ENCODE assay signal across 15 cellular contexts in the genomic region with DNA sequence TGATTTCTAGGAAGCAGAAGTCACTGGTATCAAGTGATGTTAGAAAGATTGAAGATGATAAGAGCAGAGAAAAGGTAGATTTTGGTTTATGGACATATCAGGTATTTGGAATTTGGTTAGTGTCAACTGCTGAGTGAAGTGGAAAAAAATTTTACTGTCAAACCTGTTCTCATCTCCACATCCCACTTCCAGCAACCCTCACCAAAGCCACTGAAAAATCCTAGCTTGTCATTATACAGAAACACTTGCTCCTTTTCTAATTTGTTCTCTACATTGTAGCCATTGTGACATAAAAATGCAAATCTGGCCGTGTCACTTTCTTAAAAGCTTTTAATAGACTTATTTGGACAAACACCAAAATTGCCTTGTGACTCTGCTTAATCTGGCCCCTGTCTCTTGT. TPM values are rescaled to one million over a fixed set of nuclear protein-coding genes. Genes with fewer than 3 reads are reported as not detected.
DNase-seq lines count a peak whose midpoint lies in the region; ATAC-seq and TF ChIP-seq lines count a peak whose summit lies in the region.
"Had no signal": no experiment of that assay in that cellular context is flagged by ENCODE, and none has a peak within 500 bp of the region (broad histone marks: within the 10 kb centered on the region; RNA-seq: fewer than 3 reads in every experiment).

No MANE protein-coding gene starts in this region.

- intact Hi-C loops in Right ventricle myocardium superior (cut with DNase I) = no loop called here
- intact Hi-C loops in heart right ventricle (cut with DNase I) = loop anchor here in 1 of 10 donors (10.0 kb wide), 1 partner anchor 51 kb away; no protein-coding TSS in a partner anchor

- in situ Hi-C loops in GM13977 (cut with MboI; ENCODE audit: low pct_unique_long_range_greater_than_20kb, low sequenced_read_pairs, unreplicated experiment) = no loop called here

- peaks cover 8% of the 10 kb centered on the region for H3K4me1 Mint-ChIP-seq in mesothelial cell of epicardium
- H3K4me1 Mint-ChIP-seq in stimulated activated effector memory CD8-positive, alpha-beta T cell treated with anti-CD3 and anti-CD28 coated beads, Interleukin-12 subunit alpha, Interleukin-12 subunit beta, amount 100 ng/mL, for 72 hours = peaks cover 8% of the 10 kb centered on the region

- H3K27ac ChIP-seq in heart right ventricle (peak overlapping the region in 1 of 10 donors; percentile 5), VCaP (peak overlapping the region; percentile 34), SJCRH30 (no peak overlapping the region)

- peak; percentile 18 for ATAC-seq in Right ventricle myocardium superior (ENCODE audit: poor library complexity)
- ATAC-seq in heart right ventricle = no peak
- no peak for ATAC-seq in stimulated activated effector memory CD8-positive, alpha-beta T cell treated with anti-CD3 and anti-CD28 coated beads, Interleukin-12 subunit alpha, Interleukin-12 subunit beta, amount 100 ng/mL, for 72 hours
- ATAC-seq: PC-3 had no signal

- H3K4me1 ChIP-seq in heart right ventricle (peaks cover 0 to 21% (median 8%) of the 10 kb centered on the region in 9 donors), SJCRH30 (no peaks in the 10 kb centered on the region)

- no peak for TF ChIP-seq CTCF in heart right ventricle (IDR thresholded peaks at IDR 0.05)
- no peak for TF ChIP-seq CTCF in VCaP (conservative IDR thresholded peaks at IDR 0.05)
- TF ChIP-seq CTCF in mesothelial cell of epicardium (IDR thresholded peaks at IDR 0.05; ENCODE audit: unreplicated experiment) = no peak
- no peak for TF ChIP-seq CTCF in GM13977 (IDR thresholded peaks at IDR 0.05; ENCODE audit: extremely low read depth, insufficient read depth, missing control alignments)

- H3K36me3 ChIP-seq in heart right ventricle = peaks cover 0 to 54% (median 4%) of the 10 kb centered on the region in 9 donors
- H3K36me3 ChIP-seq in SJCRH30 = peaks cover 31% of the 10 kb centered on the region

- H3K27ac Mint-ChIP-seq in mesothelial cell of epicardium = peak overlapping the region; percentile 51
- peak overlapping the region; percentile 20 for H3K27ac Mint-ChIP-seq in stimulated activated effector memory CD8-positive, alpha-beta T cell treated with anti-CD3 and anti-CD28 coated beads, Interleukin-12 subunit alpha, Interleukin-12 subunit beta, amount 100 ng/mL, for 72 hours

- H3K36me3 Mint-ChIP-seq in mesothelial cell of epicardium = peaks cover 65% of the 10 kb centered on the region
- peaks cover 38% of the 10 kb centered on the region for H3K36me3 Mint-ChIP-seq in stimulated activated effector memory CD8-positive, alpha-beta T cell treated with anti-CD3 and anti-CD28 coated beads, Interleukin-12 subunit alpha, Interleukin-12 subunit beta, amount 100 ng/mL, for 72 hours

- H3K4me3 ChIP-seq in heart right ventricle (no peak overlapping the region), SJCRH30 (no peak overlapping the region)

- DNase-seq in Right ventricle myocardium superior (no peak), heart right ventricle (no peak), mesothelial cell of epicardium (ENCODE audit: low spot score in 2 of 2, unreplicated experiment in 2 of 2) (no peak), GM13977 (ENCODE audit: low spot score) (no peak), SJCRH30 (no peak), SKM-1 (lab: John Stamatoyannopoulos, UW; ENCODE audit: unreplicated experiment) (no peak)
- DNase-seq in stimulated activated effector memory CD8-positive, alpha-beta T cell treated with anti-CD3 and anti-CD28 coated beads, Interleukin-12 subunit alpha, Interleukin-12 subunit beta, amount 100 ng/mL, for 72 hours (ENCODE audit: low spot score in 2 of 2) = no peak
- DNase-seq: C1 segment of cervical spinal cord, Calu3, MV-4-11, NCI-H1436, NCI-H2081, NCI-H526, PC-3 had no signal

- H3K9me3 ChIP-seq in heart right ventricle (peaks cover 0 to 7% (median 0%) of the 10 kb centered on the region in 11 donors), SJCRH30 (replicated peaks) (no peaks in the 10 kb centered on the region)

- WGBS in heart right ventricle, 2 donors = 19 to 34% methylated on average over 1 of the region's 1 CpG

- no peaks in the 10 kb centered on the region for H3K27me3 ChIP-seq in heart right ventricle
- no peaks in the 10 kb centered on the region for H3K27me3 ChIP-seq in SJCRH30

- no peak overlapping the region for H3K4me3 Mint-ChIP-seq in mesothelial cell of epicardium
- H3K4me3 Mint-ChIP-seq in stimulated activated effector memory CD8-positive, alpha-beta T cell treated with anti-CD3 and anti-CD28 coated beads, Interleukin-12 subunit alpha, Interleukin-12 subunit beta, amount 100 ng/mL, for 72 hours = no peak overlapping the region

- no peaks in the 10 kb centered on the region for H3K27me3 Mint-ChIP-seq in mesothelial cell of epicardium (ENCODE audit: low read depth)

- peaks cover 12% of the 10 kb centered on the region for H3K9me3 Mint-ChIP-seq in mesothelial cell of epicardium
- no peaks in the 10 kb centered on the region for H3K9me3 Mint-ChIP-seq in stimulated activated effector memory CD8-positive, alpha-beta T cell treated with anti-CD3 and anti-CD28 coated beads, Interleukin-12 subunit alpha, Interleukin-12 subunit beta, amount 100 ng/mL, for 72 hours

RNA-seq across cellular contexts. Expression of a gene that starts 54.0 kb away (rescaled TPM):
- total RNA-seq in Right ventricle myocardium superior (15.6 TPM), heart right ventricle (10 to 100 TPM; 13.6 to 26.2 (median 19.1) TPM), mesothelial cell of epicardium (85.3 to 89.3 TPM (median 86.6 TPM) in 3 replicates)
- polyA plus RNA-seq in heart right ventricle = 1 to 10 TPM; 7.7 to 8.2 TPM
- total RNA-seq in SJCRH30 (2014; rRNA removed; shearing (Covaris generic)) = 36.4 and 40.0 TPM in 2 replicates
